In genomic region chr1:212721388-212722247, GRCh38 we compare ENCODE assay signal across 9 cellular contexts. TPM values are rescaled to one million over a fixed set of nuclear protein-coding genes. Genes with fewer than 3 reads are reported as not detected.
DNase-seq lines count a peak whose midpoint lies in the region; ATAC-seq and TF ChIP-seq lines count a peak whose summit lies in the region.
"Had no signal": no experiment of that assay in that cellular context is flagged by ENCODE, and none has a peak within 500 bp of the region (broad histone marks: within the 10 kb centered on the region; RNA-seq: fewer than 3 reads in every experiment).

No MANE protein-coding gene starts in this region.

- no peaks in the 10 kb centered on the region for H3K9me3 ChIP-seq in aorta (ENCODE audit: control insufficient read depth, low read length)
- peaks cover 2% of the 10 kb centered on the region; the same call in 1 of the 2 replicates for H3K9me3 ChIP-seq in SJCRH30 (replicated peaks)

- peak; percentile 29 for ATAC-seq in aorta (ENCODE audit: low FRiP score)

- 76 to 77% methylated on average over 9 of the region's 9 CpGs for WGBS in aorta, 2 donors

- DNase-seq in stimulated activated naive CD4-positive, alpha-beta T cell treated with Interleukin-2 at 50 U/mL for 16 hours (lab: John Stamatoyannopoulos, UW): peak; percentile 24
- no peak for DNase-seq in stimulated activated naive CD4-positive, alpha-beta T cell (lab: John Stamatoyannopoulos, UW)
- DNase-seq in RWPE1 (ENCODE audit: low spot score) (peak; percentile 45), fibroblast of gingiva (ENCODE audit: low read depth) (peak; percentile 65), aorta (no peak), SJCRH30 (no peak), hippocampal formation (lab: John Stamatoyannopoulos, UW) (no peak), dorsolateral prefrontal cortex (no peak)
- DNase-seq: KG1 had no signal

- intact Hi-C loops in aorta (cut with DNase I) (no loop called here), dorsolateral prefrontal cortex (cut with DNase I) (no loop called here)

- H3K27ac ChIP-seq in RWPE1 (no peak overlapping the region), aorta (ENCODE audit: low read depth in 1 of 2, low read length in 2 of 2) (no peak overlapping the region), SJCRH30 (no peak overlapping the region), dorsolateral prefrontal cortex (no peak overlapping the region)

- POLR2A ChIA-PET in RWPE1 (lab: Yijun Ruan, JAX; ENCODE audit: low non-redundant PET): no interaction called here

- H3K4me3 ChIP-seq in aorta (ENCODE audit: low read length in 2 of 2) (no peak overlapping the region), SJCRH30 (no peak overlapping the region), dorsolateral prefrontal cortex (no peak overlapping the region)

- H3K36me3 ChIP-seq in aorta (ENCODE audit: control insufficient read depth in 1 of 2, insufficient read depth in 2 of 2, low read length in 1 of 2): no peaks in the 10 kb centered on the region
- H3K36me3 ChIP-seq in SJCRH30: no peaks in the 10 kb centered on the region

- H3K27me3 ChIP-seq in aorta (ENCODE audit: control insufficient read depth in 1 of 2, insufficient read depth in 2 of 2, low read length in 1 of 2): no peaks in the 10 kb centered on the region
- no peaks in the 10 kb centered on the region for H3K27me3 ChIP-seq in SJCRH30
- H3K27me3 ChIP-seq in dorsolateral prefrontal cortex: no peaks in the 10 kb centered on the region

- no peaks in the 10 kb centered on the region for H3K4me1 ChIP-seq in aorta (ENCODE audit: control insufficient read depth in 1 of 2, insufficient read depth in 2 of 2, low read length in 2 of 2)
- H3K4me1 ChIP-seq in SJCRH30: peaks cover 3% of the 10 kb centered on the region; the same call in 1 of the 2 replicates

- TF ChIP-seq CTCF in RWPE1 (conservative IDR thresholded peaks at IDR 0.05; ENCODE audit: low read depth): no peak
- no peak for TF ChIP-seq CTCF in dorsolateral prefrontal cortex (IDR thresholded peaks at IDR 0.05 in 54 of 56, conservative IDR thresholded peaks at IDR 0.05 in 2 of 56; ENCODE audit: low read depth in 1 of 56, partially characterized antibody in 56 of 56)

- CTCF ChIA-PET in RWPE1 (lab: Yijun Ruan, JAX): interaction anchor here (0.7 to 0.9 kb wide), 2 partner anchors 28 to 245 kb away, joined by 3 to 4 read pairs; no protein-coding TSS in a partner anchor

RNA-seq across cellular contexts. Expression of gene BATF3, which starts 22.0 kb away (rescaled TPM):
- total RNA-seq in aorta: 10 to 100 TPM in 1 of 2 donors, 1 to 10 TPM in 1; 5.5 to 13.9 TPM
- 1 to 10 TPM; 5.9 to 8.8 TPM for polyA plus RNA-seq in aorta
- total RNA-seq in SJCRH30 (2014; rRNA removed; shearing (Covaris generic)): 15.6 and 16.5 TPM in 2 replicates
- total RNA-seq in dorsolateral prefrontal cortex: 10 to 100 TPM in 19 of 120 experiments, 1 to 10 TPM in 101; 3.4 to 14.4 (median 7.2) TPM

Comparison
In these comparisons a context has a peak if more than half of its experiments do, and no peak if none do; other contexts are left out.
1. DNase-seq: peak in stimulated activated naive CD4-positive, alpha-beta T cell treated with Interleukin-2 at 50 U/mL for 16 hours (single experiment), RWPE1 (single experiment) and fibroblast of gingiva (single experiment); none in stimulated activated naive CD4-positive, alpha-beta T cell (0 of 6), aorta (0 of 2), SJCRH30 (0 of 2), hippocampal formation (0 of 2) and dorsolateral prefrontal cortex (0 of 10).